Comparison of ENCODE assay signal across 27 cellular contexts in genomic region chr6:36728289-36729168, GRCh38. TPM values are rescaled to one million over a fixed set of nuclear protein-coding genes. Genes with fewer than 3 reads are reported as not detected.
DNase-seq lines count a peak whose midpoint lies in the region; ATAC-seq, FAIRE-seq and TF ChIP-seq lines count a peak whose summit lies in the region.
"Had no signal": no experiment of that assay in that cellular context is flagged by ENCODE, and none has a peak within 500 bp of the region (broad histone marks: within the 10 kb centered on the region; RNA-seq: fewer than 3 reads in every experiment).

No MANE protein-coding gene starts in this region.

- no peak for TF ChIP-seq RAD21 in H1 (IDR thresholded peaks at IDR 0.05 in 1 of 2, conservative IDR thresholded peaks at IDR 0.05 in 1 of 2; ENCODE audit: low read depth in 2 of 2, low read length in 2 of 2)

- H3K9me3 Mint-ChIP-seq in activated CD4-positive, alpha-beta T cell treated with anti-CD3 and anti-CD28 coated beads for 36 hours (ENCODE audit: low read depth): no peaks in the 10 kb centered on the region
- peaks cover 2 to 4% (median 3%) of the 10 kb centered on the region in 7 donors for H3K9me3 Mint-ChIP-seq in CD14-positive monocyte
- H3K9me3 Mint-ChIP-seq: activated T-cell treated with anti-CD3 and anti-CD28 coated beads, Interleukin-2, amount 50 U/mL, for 4 hours had no signal

- H4K91ac ChIP-seq in H1 (replicated peaks; ENCODE audit: insufficient read length, low read length): no peak overlapping the region

- no peak overlapping the region for H2BK20ac ChIP-seq in H1 (ENCODE audit: low read length)

- no peaks in the 10 kb centered on the region for H3K9me3 ChIP-seq in H1 (ENCODE audit: insufficient read depth in 2 of 2, low read depth in 1 of 2, low read length in 1 of 2)
- H3K9me3 ChIP-seq: BE2C, heart left ventricle, ovary, right lobe of liver had no signal

- H2AK5ac ChIP-seq in H1 (ENCODE audit: low read depth, low read length): no peak overlapping the region

- WGBS in H1 (ENCODE audit: extremely low coverage in 1 of 2, insufficient coverage in 1 of 2, insufficient read length in 1 of 2, insufficient replicate concordance in 2 of 2, low coverage in 1 of 2, low lambda C conversion rate in 2 of 2, missing lambda C conversion rate in 1 of 2), 2 experiments: 88% methylated on average over 11 of the region's 11 CpGs; no CpG with 5 or more reads in 1 of the 2 experiments

- H3K14ac ChIP-seq in H1 (ENCODE audit: insufficient read length): no peak overlapping the region

- no peak overlapping the region for H3K27ac ChIP-seq in H1 (ENCODE audit: low read depth, low read length)
- H3K27ac ChIP-seq: ovary, right lobe of liver had no signal

- H3K4me1 Mint-ChIP-seq in activated CD4-positive, alpha-beta T cell treated with anti-CD3 and anti-CD28 coated beads for 36 hours: peaks cover 30% of the 10 kb centered on the region
- H3K4me1 Mint-ChIP-seq in CD14-positive monocyte: peaks cover 41% of the 10 kb centered on the region

- no peak overlapping the region for H2BK12ac ChIP-seq in H1 (ENCODE audit: low read depth, low read length)

- no peaks in the 10 kb centered on the region for H4K20me1 ChIP-seq in H1 (replicated peaks in 1 of 2; ENCODE audit: control insufficient read depth in 1 of 2, insufficient read depth in 2 of 2, low read length in 2 of 2)

- no peak for FAIRE-seq in H1 (lab: Jason Lieb, UNC)
- FAIRE-seq: A204.1, H54, HTR-8/SVneo had no signal

- no peak for TF ChIP-seq EP300 in H1 (IDR thresholded peaks at IDR 0.05; ENCODE audit: borderline replicate concordance in 1 of 2, low read depth in 2 of 2, low read length in 2 of 2)

- no peak for TF ChIP-seq CTCF in CD14-positive monocyte (IDR thresholded peaks at IDR 0.05)
- TF ChIP-seq CTCF in H1 (IDR thresholded peaks at IDR 0.05; ENCODE audit: control extremely low read depth in 1 of 3, insufficient read depth in 1 of 3, low read depth in 1 of 3, low read length in 3 of 3): no peak

- DNase-seq in activated CD4-positive, alpha-beta T cell treated with anti-CD3 and anti-CD28 coated beads for 36 hours: no peak
- DNase-seq in activated CD4-positive, alpha-beta T cell treated with anti-CD3 and anti-CD28 coated beads for 1 hour: no peak
- DNase-seq in CD14-positive monocyte (ENCODE audit: low spot score) (peak; percentile 43), H1 (ENCODE audit: low read depth in 1 of 2, low spot score in 2 of 2) (no peak), posterior vena cava (ENCODE audit: low spot score) (peak; percentile 78), epidermal melanocyte (ENCODE audit: insufficient read length, low spot score) (no peak), NCI-H1694 (lab: John Stamatoyannopoulos, UW) (no peak)
- DNase-seq: activated CD4-positive, CD25-positive, alpha-beta regulatory T cell treated with anti-CD3 and anti-CD28 coated beads, Interleukin-2, amount 50 U/mL, for 72 hours; activated CD8-positive, alpha-beta memory T cell treated with anti-CD3 and anti-CD28 coated beads for 24 hours; activated naive CD4-positive, alpha-beta T cell treated with Interleukin-2 at 50 U/mL for 16 hours; activated T-cell treated with anti-CD3 and anti-CD28 coated beads, Interleukin-2, amount 50 U/mL, for 4 hours; BE2C; COR-L47; left cardiac atrium; mesendoderm; NK-92 treated with Interleukin-12 subunit alpha and Interleukin-12 subunit beta, amount 100 ng/mL, for 24 hours; ovary; right lobe of liver; SHP77 treated with DMSO at 0.1 percent for 48 hours; SW 1271 had no signal

- CTCF ChIA-PET in activated CD4-positive, alpha-beta T cell treated with anti-CD3 and anti-CD28 coated beads for 36 hours (lab: Charles Lee): no interaction called here
- CTCF ChIA-PET in H1 (lab: Charles Lee; ENCODE audit: partially characterized antibody): interaction anchor here (1.4 kb wide), 1 partner anchor 50 kb away, joined by 3 read pairs; no protein-coding TSS in a partner anchor

- no peaks in the 10 kb centered on the region for H3K36me3 ChIP-seq in H1 (ENCODE audit: control insufficient read depth in 2 of 4, insufficient read depth in 4 of 4, low read length in 3 of 4)
- H3K36me3 ChIP-seq: BE2C, heart left ventricle, ovary, right lobe of liver had no signal

- no peak overlapping the region for H3K9ac ChIP-seq in H1 (replicated peaks in 1 of 4; ENCODE audit: extremely low read depth in 1 of 4, low read depth in 3 of 4, low read length in 3 of 4)

- peak overlapping the region; percentile 35 for H3K27ac Mint-ChIP-seq in activated CD4-positive, alpha-beta T cell treated with anti-CD3 and anti-CD28 coated beads for 36 hours
- H3K27ac Mint-ChIP-seq in CD14-positive monocyte: peak overlapping the region; percentile 79 to 94 (median 89)

- intact Hi-C loops in activated CD4-positive, alpha-beta T cell treated with anti-CD3 and anti-CD28 coated beads for 36 hours (cut with DNase I, micrococcal nuclease): no loop called here
- intact Hi-C loops in CD14-positive monocyte (cut with micrococcal nuclease): no loop called here
- intact Hi-C loops in posterior vena cava (cut with DNase I): loop anchor here in 1 of 2 donors (2.0 to 5.0 kb wide), 2 partner anchors 46 to 110 kb away; no protein-coding TSS in a partner anchor

- no peaks in the 10 kb centered on the region for H3K79me1 ChIP-seq in H1 (ENCODE audit: low read depth, low read length)

- H4K8ac ChIP-seq in H1 (ENCODE audit: extremely low read depth, insufficient read depth, low read length): no peak overlapping the region

- H3K79me2 ChIP-seq in H1 (ENCODE audit: control insufficient read depth in 1 of 2, insufficient read depth in 2 of 2, low read length in 2 of 2): no peaks in the 10 kb centered on the region

- no peak overlapping the region for H3K4ac ChIP-seq in H1 (replicated peaks; ENCODE audit: insufficient read length, low read depth, low read length)

- H3K4me3 ChIP-seq in H1 (ENCODE audit: extremely low read depth in 1 of 4, insufficient read depth in 2 of 4, low read depth in 3 of 4, low read length in 4 of 4): no peak overlapping the region
- H3K4me3 ChIP-seq: heart left ventricle, ovary, right lobe of liver had no signal

- peak overlapping the region; percentile 29; the same call in 1 of the 2 replicates for H2BK15ac ChIP-seq in H1 (ENCODE audit: low read length)

- no peak for TF ChIP-seq POLR2A in H1 (IDR thresholded peaks at IDR 0.05; ENCODE audit: control extremely low read depth in 1 of 2, low read depth in 2 of 2, low read length in 2 of 2)

- no peaks in the 10 kb centered on the region for H3K36me3 Mint-ChIP-seq in activated CD4-positive, alpha-beta T cell treated with anti-CD3 and anti-CD28 coated beads for 36 hours (ENCODE audit: low read depth)
- H3K36me3 Mint-ChIP-seq in CD14-positive monocyte: peaks cover 52 to 90% of the 10 kb centered on the region in 2 donors

- H2BK120ac ChIP-seq in H1 (replicated peaks; ENCODE audit: low read depth, low read length): no peak overlapping the region

- H3K27me3 ChIP-seq in H1 (replicated peaks in 1 of 4; ENCODE audit: control insufficient read depth in 3 of 4, extremely low read depth in 1 of 4, insufficient read depth in 3 of 4, low read length in 3 of 4): no peaks in the 10 kb centered on the region
- H3K27me3 ChIP-seq: BE2C, heart left ventricle, ovary, right lobe of liver had no signal

- POLR2A ChIA-PET in activated CD4-positive, alpha-beta T cell treated with anti-CD3 and anti-CD28 coated beads for 36 hours (lab: Charles Lee): no interaction called here
- POLR2A ChIA-PET in H1 (lab: Charles Lee; ENCODE audit: partially characterized antibody): no interaction called here

- no peak overlapping the region for H3K4me3 Mint-ChIP-seq in activated CD4-positive, alpha-beta T cell treated with anti-CD3 and anti-CD28 coated beads for 36 hours
- H3K4me3 Mint-ChIP-seq in CD14-positive monocyte: no peak overlapping the region
- H3K4me3 Mint-ChIP-seq: activated T-cell treated with anti-CD3 and anti-CD28 coated beads, Interleukin-2, amount 50 U/mL, for 4 hours had no signal

- no peak overlapping the region for H3K4me2 ChIP-seq in H1 (ENCODE audit: insufficient read depth in 1 of 2, low read depth in 2 of 2, low read length in 2 of 2)

- no peak overlapping the region for H3K23ac ChIP-seq in H1 (ENCODE audit: insufficient read length)

- H2BK5ac ChIP-seq in H1 (ENCODE audit: low read depth, low read length): no peak overlapping the region

- peaks cover 0 to 7% (median 4%) of the 10 kb centered on the region in 4 experiments; a peak in 3 of 7 replicates for H3K4me1 ChIP-seq in H1 (replicated peaks in 1 of 4; ENCODE audit: control insufficient read depth in 3 of 4, insufficient read depth in 4 of 4, low read length in 3 of 4)
- H3K4me1 ChIP-seq: BE2C, right lobe of liver had no signal

- no peak overlapping the region for H4K5ac ChIP-seq in H1 (ENCODE audit: insufficient read length, low read depth, low read length)

- no peak overlapping the region for H3K18ac ChIP-seq in H1 (ENCODE audit: extremely low read depth, low read length)

- no peak overlapping the region for H2AFZ ChIP-seq in H1 (ENCODE audit: low read length)

- H3K27me3 Mint-ChIP-seq in activated CD4-positive, alpha-beta T cell treated with anti-CD3 and anti-CD28 coated beads for 36 hours: no peaks in the 10 kb centered on the region
- H3K27me3 Mint-ChIP-seq in CD14-positive monocyte (ENCODE audit: low read depth in 3 of 3): peaks cover 0 to 3% (median 2%) of the 10 kb centered on the region in 3 donors

- no peak for ATAC-seq in activated CD4-positive, alpha-beta T cell treated with anti-CD3 and anti-CD28 coated beads for 36 hours
- ATAC-seq in GM21381 (IDR thresholded peaks at IDR 0.05; ENCODE audit: unreplicated experiment): no peak
- ATAC-seq: activated T-cell treated with anti-CD3 and anti-CD28 coated beads, Interleukin-2, amount 50 U/mL, for 4 hours had no signal

- no peaks in the 10 kb centered on the region; the same call in 1 of the 2 replicates for H3K23me2 ChIP-seq in H1 (ENCODE audit: low read depth, low read length)

- H3K56ac ChIP-seq in H1 (replicated peaks; ENCODE audit: insufficient read length, low read depth, low read length): no peak overlapping the region

RNA-seq across cellular contexts. Expression of gene RAB44, which starts 30.9 kb away (rescaled TPM):
- total RNA-seq in activated CD4-positive, alpha-beta T cell treated with anti-CD3 and anti-CD28 coated beads for 36 hours: under 1 TPM in 1 of 2 experiments, not detected in 1; 0.05 TPM
- polyA plus RNA-seq in CD14-positive monocyte (1 to 10 TPM; 1.5 to 1.9 TPM), H1 (2011; rRNA removed) (0.02 and 0.03 TPM in 2 replicates)
- not detected in 2 replicates for total RNA-seq in H1 (2021; fragmentation: NEBNext Ultra II Directional; extraction: Animal tissue kit (Norgen Biotek cat#: 25700))
- 0.06 TPM for polyA plus RNA-seq in H1 (2011; cell fraction: cytosol; rRNA removed)
- 0.09 TPM for polyA plus RNA-seq in H1 (2011; cell fraction: nucleus; rRNA removed)
- 0.11 TPM in 1 of 4 replicates, not detected in the others for polyA plus RNA-seq in H1 (2012, experiment 1 of 2)
- polyA plus RNA-seq in H1 (2012, experiment 2 of 2): not detected
- polyA plus RNA-seq in H1 (2013, experiment 1 of 2): 0.02 TPM
- 0.02 TPM for polyA plus RNA-seq in H1 (2013, experiment 2 of 2)
- polyA minus RNA-seq in H1 (2011; rRNA and poly(A)+ RNA removed): 0.10 TPM in 1 of 2 replicates, not detected in the other
- polyA minus RNA-seq in H1 (2011; cell fraction: cytosol; rRNA and poly(A)+ RNA removed): not detected
- not detected for polyA minus RNA-seq in H1 (2011; cell fraction: nucleus; rRNA and poly(A)+ RNA removed)
- under 1 TPM; 0.33 to 0.42 TPM for total RNA-seq in posterior vena cava
- total RNA-seq: epithelial cell of proximal tubule, fibroblast of villous mesenchyme had no signal

RNA-seq across cellular contexts. Expression of gene CDKN1A, which starts 50.0 kb away (rescaled TPM):
- 10 to 100 TPM; 31.3 to 35.9 TPM for total RNA-seq in activated CD4-positive, alpha-beta T cell treated with anti-CD3 and anti-CD28 coated beads for 36 hours
- polyA plus RNA-seq in CD14-positive monocyte: 100 to 1,000 TPM; 117 to 144 TPM
- total RNA-seq in H1 (2021; fragmentation: NEBNext Ultra II Directional; extraction: Animal tissue kit (Norgen Biotek cat#: 25700)): 14.5 and 15.2 TPM in 2 replicates
- polyA plus RNA-seq in H1 (2011; rRNA removed): 36.0 and 56.1 TPM in 2 replicates
- polyA plus RNA-seq in H1 (2011; cell fraction: cytosol; rRNA removed): 26.6 TPM
- 39.2 TPM for polyA plus RNA-seq in H1 (2011; cell fraction: nucleus; rRNA removed)
- polyA plus RNA-seq in H1 (2012, experiment 1 of 2): 23.5 to 37.7 TPM (median 28.4 TPM) in 4 replicates
- polyA plus RNA-seq in H1 (2012, experiment 2 of 2): 42.7 TPM
- polyA plus RNA-seq in H1 (2013, experiment 1 of 2): 15.1 TPM
- polyA plus RNA-seq in H1 (2013, experiment 2 of 2): 16.1 TPM
- 15.5 and 20.6 TPM in 2 replicates for polyA minus RNA-seq in H1 (2011; rRNA and poly(A)+ RNA removed)
- 14.0 TPM for polyA minus RNA-seq in H1 (2011; cell fraction: cytosol; rRNA and poly(A)+ RNA removed)
- polyA minus RNA-seq in H1 (2011; cell fraction: nucleus; rRNA and poly(A)+ RNA removed): 33.3 TPM
- total RNA-seq in posterior vena cava: 100 to 1,000 TPM in 1 of 2 donors, 10 to 100 TPM in 1; 87.4 to 195 TPM

Comparison
In these comparisons a context has a peak if more than half of its experiments do, and no peak if none do; other contexts are left out.
1. DNase-seq: peak in CD14-positive monocyte (single experiment) and posterior vena cava (single experiment); none in activated CD4-positive, alpha-beta T cell treated with anti-CD3 and anti-CD28 coated beads for 36 hours (single experiment), activated CD4-positive, alpha-beta T cell treated with anti-CD3 and anti-CD28 coated beads for 1 hour (single experiment), H1 (0 of 2), epidermal melanocyte (single experiment) and NCI-H1694 (single experiment).